18 cellular contexts compared by ENCODE assay signal in the genomic region with DNA sequence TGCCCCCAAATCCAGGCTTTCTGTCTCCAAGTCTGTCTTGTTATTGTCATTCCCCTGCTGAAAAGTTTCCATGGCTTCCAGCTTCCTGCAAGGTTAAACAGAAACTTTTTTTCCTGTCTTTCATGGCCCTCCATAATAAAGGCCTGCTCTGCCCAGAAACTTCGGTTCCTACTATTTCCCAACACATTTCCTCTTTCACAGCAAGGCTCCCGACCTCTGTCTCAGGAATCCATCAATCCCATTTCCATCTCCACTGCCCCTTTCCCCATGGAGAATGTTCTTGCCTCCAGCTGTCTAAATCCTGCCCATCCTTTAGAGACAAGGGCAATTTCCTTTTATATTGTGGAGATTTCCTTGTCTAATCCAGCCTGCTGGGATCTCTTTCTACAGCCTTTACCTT.
DNase-seq lines count a peak whose midpoint lies in the region; ATAC-seq and TF ChIP-seq lines count a peak whose summit lies in the region.
"Had no signal": no experiment of that assay in that cellular context is flagged by ENCODE, and none has a peak within 500 bp of the region (broad histone marks: within the 10 kb centered on the region; RNA-seq: fewer than 3 reads in every experiment).

No MANE protein-coding gene starts in this region.

- H3K27ac ChIP-seq in iPS-20b (ENCODE audit: low read length): peak overlapping the region; percentile 42
- peak overlapping the region in 5 of 8 donors; percentile 0 to 67 (median 28) for H3K27ac ChIP-seq in spleen
- no peak overlapping the region for H3K27ac ChIP-seq in osteoblast (ENCODE audit: low read depth, low read length)
- H3K27ac ChIP-seq: cardiac muscle cell, prostate gland, testis had no signal

- no peaks in the 10 kb centered on the region for H3K36me3 ChIP-seq in iPS-20b (ENCODE audit: insufficient read depth, low read depth, low read length)
- no peaks in the 10 kb centered on the region for H3K36me3 ChIP-seq in spleen
- no peaks in the 10 kb centered on the region for H3K36me3 ChIP-seq in osteoblast (ENCODE audit: insufficient read depth, low read length)
- H3K36me3 ChIP-seq: cardiac muscle cell, left lung, prostate gland had no signal

- no peaks in the 10 kb centered on the region for H3K79me2 ChIP-seq in osteoblast (ENCODE audit: insufficient read depth, low read length)

- peaks cover 45% of the 10 kb centered on the region for H3K4me1 Mint-ChIP-seq in activated T-cell treated with anti-CD3 and anti-CD28 coated beads, Interleukin-2, amount 50 U/mL, for 24 hours (ENCODE audit: low read depth)
- H3K4me1 Mint-ChIP-seq in T-helper 17 cell: peaks cover 13% of the 10 kb centered on the region

- ATAC-seq in T-helper 17 cell (no peak), HG03460 (IDR thresholded peaks at IDR 0.05; ENCODE audit: unreplicated experiment) (no peak)

- peaks cover 2% of the 10 kb centered on the region for H3K36me3 Mint-ChIP-seq in activated T-cell treated with anti-CD3 and anti-CD28 coated beads, Interleukin-2, amount 50 U/mL, for 24 hours (ENCODE audit: low read depth)
- no peaks in the 10 kb centered on the region for H3K36me3 Mint-ChIP-seq in T-helper 17 cell (ENCODE audit: low read depth)

- H3K27me3 ChIP-seq in iPS-20b (ENCODE audit: insufficient read depth, low read length): no peaks in the 10 kb centered on the region
- H3K27me3 ChIP-seq in spleen (replicated peaks in 1 of 7): no peaks in the 10 kb centered on the region
- no peaks in the 10 kb centered on the region for H3K27me3 ChIP-seq in osteoblast (ENCODE audit: insufficient read depth, low read length)
- H3K27me3 ChIP-seq: cardiac muscle cell, left lung, testis had no signal

- H3K4me3 Mint-ChIP-seq in activated T-cell treated with anti-CD3 and anti-CD28 coated beads, Interleukin-2, amount 50 U/mL, for 24 hours: no peak overlapping the region
- H3K4me3 Mint-ChIP-seq in T-helper 17 cell: no peak overlapping the region
- H3K4me3 Mint-ChIP-seq: T-helper 1 cell treated with Interleukin-12 subunit alpha and Interleukin-12 subunit beta and Interleukin-4 antibody, amounts not matched to agents 30 μg/mL and 1 μg/mL, for 36 hours had no signal

- no peak overlapping the region for H3K4me3 ChIP-seq in iPS-20b (ENCODE audit: low read length)
- H3K4me3 ChIP-seq in spleen: no peak overlapping the region
- H3K4me3 ChIP-seq in osteoblast (ENCODE audit: insufficient read depth, low read length): no peak overlapping the region
- H3K4me3 ChIP-seq: cardiac muscle cell, left lung, prostate gland, testis had no signal

- no peaks in the 10 kb centered on the region for H4K20me1 ChIP-seq in osteoblast (ENCODE audit: insufficient read depth, low read length)

- H3K9me3 ChIP-seq in T-helper 17 cell (ENCODE audit: control insufficient read depth, low read length, poor library complexity, severe bottlenecking): no peaks in the 10 kb centered on the region
- no peaks in the 10 kb centered on the region for H3K9me3 ChIP-seq in iPS-20b (ENCODE audit: insufficient read depth, low read depth, low read length)
- H3K9me3 ChIP-seq in spleen: no peaks in the 10 kb centered on the region
- no peaks in the 10 kb centered on the region for H3K9me3 ChIP-seq in osteoblast (ENCODE audit: low read depth, low read length)
- H3K9me3 ChIP-seq: left lung, prostate gland, testis had no signal

- TF ChIP-seq CTCF in spleen (IDR thresholded peaks at IDR 0.05 in 8 of 11, conservative IDR thresholded peaks at IDR 0.05 in 3 of 11) (no peak), osteoblast (IDR thresholded peaks at IDR 0.05; ENCODE audit: extremely low read depth, low read depth, low read length) (no peak)

- 26 to 69% (median 34%) methylated on average over 2 of the region's 2 CpGs for WGBS in spleen, 5 donors

- H3K4me1 ChIP-seq in iPS-20b (ENCODE audit: insufficient read depth, low read length): peaks cover 23% of the 10 kb centered on the region
- peaks cover 4 to 58% (median 36%) of the 10 kb centered on the region in 6 donors for H3K4me1 ChIP-seq in spleen
- peaks cover 35% of the 10 kb centered on the region for H3K4me1 ChIP-seq in osteoblast (ENCODE audit: insufficient read depth, low read length)
- H3K4me1 ChIP-seq: prostate gland, testis had no signal

- DNase-seq in activated T-cell treated with anti-CD3 and anti-CD28 coated beads, Interleukin-2, amount 50 U/mL, for 24 hours: no peak
- no peak for DNase-seq in activated T-cell treated with anti-CD3 and anti-CD28 coated beads for 4 hours
- DNase-seq in T-helper 17 cell: no peak
- no peak for DNase-seq in spleen
- no peak for DNase-seq in osteoblast (ENCODE audit: insufficient read length, low spot score, missing footprints)
- no peak for DNase-seq in posterior cingulate gyrus
- DNase-seq: DMS53; effector CD8-positive, alpha-beta T cell; left lung; NCI-H1105 treated with DMSO at 0.1 percent for 48 hours; NCI-H526; stimulated activated CD4-positive, alpha-beta T cell treated with anti-CD3 and anti-CD28 coated beads, Interleukin-12 subunit alpha, Interleukin-12 subunit beta, amount 100 ng/mL, for 4 hours had no signal

- TF ChIP-seq POLR2A in spleen (IDR thresholded peaks at IDR 0.05): no peak

- no peak overlapping the region; the same call in 1 of the 2 replicates for H3K9ac ChIP-seq in iPS-20b (ENCODE audit: low read depth, low read length)

- no peak overlapping the region for H3K4me2 ChIP-seq in osteoblast (ENCODE audit: insufficient read depth, low read length)

- H3K9me3 Mint-ChIP-seq in activated T-cell treated with anti-CD3 and anti-CD28 coated beads, Interleukin-2, amount 50 U/mL, for 24 hours: no peaks in the 10 kb centered on the region
- H3K9me3 Mint-ChIP-seq: T-helper 1 cell treated with Interleukin-12 subunit alpha and Interleukin-12 subunit beta and Interleukin-4 antibody, amounts not matched to agents 30 μg/mL and 1 μg/mL, for 36 hours had no signal

- intact Hi-C loops in spleen (cut with DNase I; ENCODE audit: low total_unique reads): no loop called here
- intact Hi-C loops in posterior cingulate gyrus (cut with DNase I): no loop called here

- no peaks in the 10 kb centered on the region for H3K27me3 Mint-ChIP-seq in activated T-cell treated with anti-CD3 and anti-CD28 coated beads, Interleukin-2, amount 50 U/mL, for 24 hours
- no peaks in the 10 kb centered on the region for H3K27me3 Mint-ChIP-seq in T-helper 17 cell

- no peak overlapping the region for H2AFZ ChIP-seq in osteoblast (ENCODE audit: low read length)

- H3K27ac Mint-ChIP-seq in activated T-cell treated with anti-CD3 and anti-CD28 coated beads, Interleukin-2, amount 50 U/mL, for 24 hours: peak overlapping the region; percentile 13
- peak overlapping the region; percentile 80 for H3K27ac Mint-ChIP-seq in T-helper 17 cell
- H3K27ac Mint-ChIP-seq: T-helper 1 cell treated with Interleukin-12 subunit alpha and Interleukin-12 subunit beta and Interleukin-4 antibody, amounts not matched to agents 30 μg/mL and 1 μg/mL, for 36 hours had no signal
